In genomic region chr2:64792995-64793639, GRCh38 we compare ENCODE assay signal across 30 cellular contexts.
DNase-seq lines count a peak whose midpoint lies in the region; ATAC-seq and TF ChIP-seq lines count a peak whose summit lies in the region.
"Had no signal": no experiment of that assay in that cellular context is flagged by ENCODE, and none has a peak within 500 bp of the region (broad histone marks: within the 10 kb centered on the region; RNA-seq: fewer than 3 reads in every experiment).

No MANE protein-coding gene starts in this region.

- H3K36me3 ChIP-seq in mammary epithelial cell (ENCODE audit: insufficient read depth, low read length) (no peaks in the 10 kb centered on the region), brain microvascular endothelial cell (replicated peaks) (no peaks in the 10 kb centered on the region), skeletal muscle satellite cell (ENCODE audit: insufficient read depth, low read length) (no peaks in the 10 kb centered on the region)
- H3K36me3 ChIP-seq: spleen, suprapubic skin had no signal

- dilution Hi-C loops in mammary epithelial cell (cut with HindIII; ENCODE audit: low sequenced_read_pairs), result no loop called here

- no peak overlapping the region for H2AFZ ChIP-seq in mammary epithelial cell (ENCODE audit: low read depth, low read length)
- H2AFZ ChIP-seq: GM23248 had no signal

- H3K4me2 ChIP-seq in mammary epithelial cell (ENCODE audit: insufficient read depth, low read depth, low read length) (no peak overlapping the region), skeletal muscle satellite cell (ENCODE audit: low read length) (peak overlapping the region; percentile 66)
- H3K4me2 ChIP-seq: KMS-11 had no signal

- POLR2A ChIA-PET in MCF 10A (lab: Yijun Ruan, JAX), result interaction anchor here (0.6 to 1.6 kb wide), 4 partner anchors 13 to 71 kb away, joined by 3 to 7 read pairs (median 6); no protein-coding TSS in a partner anchor

- no peak for ATAC-seq in GM18520 (IDR thresholded peaks at IDR 0.05; ENCODE audit: unreplicated experiment)
- ATAC-seq in esophagus mucosa, result no peak
- ATAC-seq: activated naive CD4-positive, alpha-beta T cell treated with anti-CD3 and anti-CD28 coated beads, Interleukin-2, amount 50 U/mL, for 72 hours; effector memory CD8-positive, alpha-beta T cell; naive thymus-derived CD8-positive, alpha-beta T cell had no signal

- H3K27me3 Mint-ChIP-seq in MCF 10A (ENCODE audit: insufficient read depth, unreplicated experiment), result no peaks in the 10 kb centered on the region
- H3K27me3 Mint-ChIP-seq in osteocyte (ENCODE audit: unreplicated experiment), result no peaks in the 10 kb centered on the region
- H3K27me3 Mint-ChIP-seq: activated CD4-positive, alpha-beta memory T cell treated with anti-CD3 and anti-CD28 coated beads for 36 hours; B cell; effector memory CD8-positive, alpha-beta T cell; naive thymus-derived CD8-positive, alpha-beta T cell; stimulated activated naive B cell treated with anti-CD40 and anti-IgM and Interleukin-4, amounts not matched to agents 10 μg/mL and 1 μg/mL and 100 μg/mL, for 72 hours had no signal

- H3K9ac ChIP-seq in mammary epithelial cell (ENCODE audit: insufficient read depth, low read length) (no peak overlapping the region), skeletal muscle satellite cell (ENCODE audit: low read depth, low read length) (peak overlapping the region; percentile 56)
- H3K9ac ChIP-seq: GM23248, KMS-11 had no signal

- H3K9me3 Mint-ChIP-seq in MCF 10A (ENCODE audit: unreplicated experiment) (no peaks in the 10 kb centered on the region), osteocyte (ENCODE audit: unreplicated experiment) (peaks cover 5% of the 10 kb centered on the region)
- H3K9me3 Mint-ChIP-seq: activated CD4-positive, alpha-beta memory T cell treated with anti-CD3 and anti-CD28 coated beads for 36 hours; activated naive CD4-positive, alpha-beta T cell treated with anti-CD3 and anti-CD28 coated beads, Interleukin-2, amount 50 U/mL, for 72 hours; activated T-helper 2 cell treated with anti-CD3 and anti-CD28 coated beads, Interferon-gamma antibody, Interleukin-2, Interleukin-4, amounts not matched to agents 10 μg/mL and 5 μg/mL and 100 μg/mL, durations not matched to agents 14 hours and 24 hours and 36 hours; CD8-positive, alpha-beta memory T cell; effector memory CD8-positive, alpha-beta T cell; naive thymus-derived CD8-positive, alpha-beta T cell had no signal

- BruUV-seq in MCF 10A (replicated peaks; lab: Mats Ljungman, UMichigan), result no TSS peak
- no TSS peak for BruUV-seq in mammary epithelial cell (replicated peaks; lab: Mats Ljungman, UMichigan)

- H3K27me3 ChIP-seq in mammary epithelial cell (ENCODE audit: insufficient read depth, low read length) (no peaks in the 10 kb centered on the region), brain microvascular endothelial cell (replicated peaks) (no peaks in the 10 kb centered on the region), skeletal muscle satellite cell (ENCODE audit: control insufficient read depth, insufficient read depth, low read length) (no peaks in the 10 kb centered on the region)
- H3K27me3 ChIP-seq: spleen, suprapubic skin had no signal

- H3K4me3 Mint-ChIP-seq in MCF 10A (ENCODE audit: unreplicated experiment) (no peak overlapping the region), osteocyte (ENCODE audit: unreplicated experiment) (no peak overlapping the region)
- H3K4me3 Mint-ChIP-seq: activated CD4-positive, alpha-beta memory T cell treated with anti-CD3 and anti-CD28 coated beads for 36 hours; B cell; CD8-positive, alpha-beta memory T cell; effector memory CD8-positive, alpha-beta T cell; naive thymus-derived CD8-positive, alpha-beta T cell; stimulated activated naive B cell treated with anti-CD40 and anti-IgM and Interleukin-4, amounts not matched to agents 10 μg/mL and 1 μg/mL and 100 μg/mL, for 72 hours had no signal

- H3K27ac ChIP-seq in mammary epithelial cell (ENCODE audit: insufficient read depth, low read depth, low read length), result no peak overlapping the region
- H3K27ac ChIP-seq in brain microvascular endothelial cell, result peak overlapping the region; percentile 88
- H3K27ac ChIP-seq: GM23248, KMS-11, spleen, suprapubic skin had no signal

- H3K4me3 ChIP-seq in mammary epithelial cell (replicated peaks in 1 of 3; ENCODE audit: insufficient read depth in 1 of 3, low read depth in 2 of 3, low read length in 3 of 3), result no peak overlapping the region
- H3K4me3 ChIP-seq in brain microvascular endothelial cell (ENCODE audit: low read depth, low read length), result no peak overlapping the region
- H3K4me3 ChIP-seq in skeletal muscle satellite cell (ENCODE audit: low read length), result peak overlapping the region; percentile 42
- H3K4me3 ChIP-seq: GM23248, spleen, suprapubic skin had no signal

- peaks cover 14% of the 10 kb centered on the region for H3K4me1 Mint-ChIP-seq in MCF 10A (ENCODE audit: insufficient read depth, unreplicated experiment)
- H3K4me1 Mint-ChIP-seq in osteocyte (ENCODE audit: unreplicated experiment), result peaks cover 20% of the 10 kb centered on the region
- H3K4me1 Mint-ChIP-seq: B cell; CD8-positive, alpha-beta memory T cell; naive thymus-derived CD8-positive, alpha-beta T cell had no signal

- DNase-seq in MCF 10A (ENCODE audit: unreplicated experiment), result peak; percentile 17
- no peak for DNase-seq in mammary epithelial cell
- DNase-seq in brain microvascular endothelial cell, result peak; percentile 62
- peak; percentile 78 for DNase-seq in glomerular endothelial cell (ENCODE audit: extremely low read depth, low read depth, low spot score)
- DNase-seq in osteocyte (ENCODE audit: extremely low spot score, unreplicated experiment), result no peak
- DNase-seq: activated CD4-positive, alpha-beta memory T cell treated with anti-CD3 and anti-CD28 coated beads for 36 hours; activated CD8-positive, alpha-beta memory T cell treated with anti-CD3 and anti-CD28 coated beads, Interleukin-2, amount 50 U/mL, for 48 hours; aorta; CD8-positive, alpha-beta memory T cell; cerebellar nuclear complex; DMS153; effector memory CD8-positive, alpha-beta T cell; GDM1; GM23248; head of caudate nucleus; naive thymus-derived CD8-positive, alpha-beta T cell; NCI-H187 treated with DMSO at 0.1 percent for 48 hours; NCI-H524 treated with DMSO at 0.1 percent for 48 hours; retina; spleen; stimulated activated CD4-positive, alpha-beta T cell treated with anti-CD3 and anti-CD28 coated beads, Interleukin-4, amount 100 ng/mL, for 1 hour; stimulated activated naive B cell treated with anti-CD40 and anti-IgM and Interleukin-4, amounts not matched to agents 10 μg/mL and 1 μg/mL and 100 μg/mL, for 72 hours had no signal

- no peaks in the 10 kb centered on the region for H3K36me3 Mint-ChIP-seq in MCF 10A (ENCODE audit: insufficient read depth, unreplicated experiment)
- H3K36me3 Mint-ChIP-seq in osteocyte (ENCODE audit: unreplicated experiment), result no peaks in the 10 kb centered on the region
- H3K36me3 Mint-ChIP-seq: activated CD4-positive, alpha-beta memory T cell treated with anti-CD3 and anti-CD28 coated beads for 36 hours; activated naive CD4-positive, alpha-beta T cell treated with anti-CD3 and anti-CD28 coated beads, Interleukin-2, amount 50 U/mL, for 72 hours; CD8-positive, alpha-beta memory T cell; naive thymus-derived CD8-positive, alpha-beta T cell had no signal

- 85% methylated on average over 5 of the region's 5 CpGs for WGBS in mammary epithelial cell (ENCODE audit: low coverage, missing lambda C conversion rate)

- intact Hi-C loops in MCF 10A (cut with micrococcal nuclease), result no loop called here
- intact Hi-C loops in mammary epithelial cell (cut with micrococcal nuclease), result no loop called here

- no peaks in the 10 kb centered on the region for H3K9me3 ChIP-seq in mammary epithelial cell (replicated peaks; ENCODE audit: insufficient read depth, low read length)
- H3K9me3 ChIP-seq in skeletal muscle satellite cell (replicated peaks; ENCODE audit: low read length), result no peaks in the 10 kb centered on the region
- H3K9me3 ChIP-seq: spleen, suprapubic skin had no signal

- CTCF ChIA-PET in MCF 10A (lab: Yijun Ruan, JAX), result interaction anchor here (0.5 to 1.5 kb wide), 7 partner anchors 9 to 639 kb away, joined by 3 to 7 read pairs (median 3); partner anchors contain the start of gene SPRED2
- CTCF ChIA-PET in mammary epithelial cell (lab: Charles Lee; ENCODE audit: low non-redundant PET), result no interaction called here

- in situ Hi-C loops in mammary epithelial cell (cut with MboI; ENCODE audit: low sequenced_read_pairs in 2 of 2) (no loop called here), brain microvascular endothelial cell (cut with HindIII; ENCODE audit: low pct_ligation_motif_present, low sequenced_read_pairs) (no loop called here)

- H3K4me1 ChIP-seq in mammary epithelial cell (ENCODE audit: insufficient read depth, low read length), result peaks cover 7% of the 10 kb centered on the region
- H3K4me1 ChIP-seq in skeletal muscle satellite cell (ENCODE audit: control insufficient read depth, insufficient read depth, low read length), result peaks cover 33% of the 10 kb centered on the region
- H3K4me1 ChIP-seq: suprapubic skin had no signal

- TF ChIP-seq CTCF in MCF 10A (IDR thresholded peaks at IDR 0.05; ENCODE audit: unreplicated experiment) (no peak), mammary epithelial cell (conservative IDR thresholded peaks at IDR 0.05 in 1 of 2, IDR thresholded peaks at IDR 0.05 in 1 of 2; ENCODE audit: extremely low read depth in 1 of 2, insufficient read depth in 1 of 2, low read depth in 1 of 2, low read length in 2 of 2) (no peak), brain microvascular endothelial cell (IDR thresholded peaks at IDR 0.05; ENCODE audit: low read depth, low read length, missing control alignments) (no peak), osteocyte (IDR thresholded peaks at IDR 0.05) (no peak)

- H4K20me1 ChIP-seq in mammary epithelial cell (ENCODE audit: insufficient read depth, low read length), result no peaks in the 10 kb centered on the region

- no peak overlapping the region for H3K27ac Mint-ChIP-seq in MCF 10A (ENCODE audit: low read depth, unreplicated experiment)
- H3K27ac Mint-ChIP-seq in osteocyte (ENCODE audit: unreplicated experiment), result no peak overlapping the region
- H3K27ac Mint-ChIP-seq: activated CD4-positive, alpha-beta memory T cell treated with anti-CD3 and anti-CD28 coated beads for 36 hours; activated naive CD4-positive, alpha-beta T cell treated with anti-CD3 and anti-CD28 coated beads, Interleukin-2, amount 50 U/mL, for 72 hours; activated T-helper 2 cell treated with anti-CD3 and anti-CD28 coated beads, Interferon-gamma antibody, Interleukin-2, Interleukin-4, amounts not matched to agents 10 μg/mL and 5 μg/mL and 100 μg/mL, durations not matched to agents 14 hours and 24 hours and 36 hours; B cell; effector memory CD8-positive, alpha-beta T cell; naive thymus-derived CD8-positive, alpha-beta T cell; stimulated activated naive B cell treated with anti-CD40 and anti-IgM and Interleukin-4, amounts not matched to agents 10 μg/mL and 1 μg/mL and 100 μg/mL, for 72 hours had no signal

- H3K79me2 ChIP-seq in mammary epithelial cell (ENCODE audit: insufficient read depth, low read length), result no peaks in the 10 kb centered on the region

Comparison
In these comparisons a context has a peak if more than half of its experiments do, and no peak if none do; other contexts are left out.
1. DNase-seq: peak in MCF 10A (single experiment), brain microvascular endothelial cell (single experiment) and glomerular endothelial cell (single experiment); none in mammary epithelial cell (single experiment) and osteocyte (single experiment).